15 cellular contexts compared by ENCODE assay signal in the genomic region with DNA sequence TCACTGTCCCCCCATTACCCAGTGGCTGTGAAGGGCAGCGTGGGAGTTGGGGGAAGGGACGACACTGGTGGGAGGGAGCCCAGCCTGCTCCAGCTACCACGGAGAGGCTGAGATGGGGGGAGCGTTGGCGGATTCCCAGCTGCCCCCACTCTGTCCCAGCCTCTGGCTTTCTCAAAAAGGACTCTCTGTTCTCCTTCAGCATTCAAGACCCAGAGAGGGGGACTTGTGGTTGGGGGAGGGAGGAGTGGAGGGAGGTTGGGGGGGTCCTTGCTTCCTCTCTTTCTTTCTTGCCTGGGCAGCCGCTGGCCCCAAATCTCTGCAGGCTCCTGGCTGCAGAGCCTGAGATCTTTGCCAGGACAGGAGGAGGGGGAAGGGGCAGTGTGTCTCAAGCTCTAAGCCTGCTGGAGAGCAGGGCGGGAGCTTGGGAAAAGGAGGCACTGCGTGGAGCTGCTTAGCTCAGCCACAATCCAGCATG. TPM values are rescaled to one million over a fixed set of nuclear protein-coding genes. Genes with fewer than 3 reads are reported as not detected.
DNase-seq lines count a peak whose midpoint lies in the region; ATAC-seq and TF ChIP-seq lines count a peak whose summit lies in the region.
"Had no signal": no experiment of that assay in that cellular context is flagged by ENCODE, and none has a peak within 500 bp of the region (broad histone marks: within the 10 kb centered on the region; RNA-seq: fewer than 3 reads in every experiment).

No MANE protein-coding gene starts in this region.

- no peaks in the 10 kb centered on the region for H3K9me3 Mint-ChIP-seq in nephron progenitor cell
- H3K9me3 Mint-ChIP-seq: activated CD4-positive, alpha-beta T cell treated with anti-CD3 and anti-CD28 coated beads, Interleukin-2, amount 10 ng/mL, durations not matched to agents 24 days and 14 days; activated naive CD8-positive, alpha-beta T cell treated with anti-CD3 and anti-CD28 coated beads for 36 hours; natural killer cell treated with Interleukin-12 subunit alpha and Interleukin-12 subunit beta and Interleukin-15 and Interleukin-18, amount 100 ng/mL, for 72 hours had no signal

- peak; percentile 67 for ATAC-seq in upper lobe of right lung
- ATAC-seq: natural killer cell treated with Interleukin-12 subunit alpha and Interleukin-12 subunit beta and Interleukin-15 and Interleukin-18, amount 100 ng/mL, for 72 hours had no signal

- H3K36me3 ChIP-seq in upper lobe of right lung (no peaks in the 10 kb centered on the region), OCI-LY7 (ENCODE audit: insufficient read depth, low read length) (no peaks in the 10 kb centered on the region)

- peaks cover 6% of the 10 kb centered on the region for H3K27me3 Mint-ChIP-seq in nephron progenitor cell (ENCODE audit: low read depth, poor library complexity)
- H3K27me3 Mint-ChIP-seq: activated naive CD8-positive, alpha-beta T cell treated with anti-CD3 and anti-CD28 coated beads for 36 hours had no signal

- H3K9me3 ChIP-seq in upper lobe of right lung (no peaks in the 10 kb centered on the region), OCI-LY7 (ENCODE audit: low read length) (no peaks in the 10 kb centered on the region)

- H3K36me3 Mint-ChIP-seq in nephron progenitor cell (ENCODE audit: low read depth), result peaks cover 5% of the 10 kb centered on the region
- H3K36me3 Mint-ChIP-seq: activated naive CD8-positive, alpha-beta T cell treated with anti-CD3 and anti-CD28 coated beads for 36 hours; natural killer cell treated with Interleukin-12 subunit alpha and Interleukin-12 subunit beta and Interleukin-15 and Interleukin-18, amount 100 ng/mL, for 72 hours had no signal

- H3K27me3 ChIP-seq in upper lobe of right lung, result no peaks in the 10 kb centered on the region

- H3K79me2 ChIP-seq in OCI-LY7 (ENCODE audit: insufficient read depth, low read depth, low read length), result no peaks in the 10 kb centered on the region

- DNase-seq in NCI-H82 (lab: John Stamatoyannopoulos, UW) (peak; percentile 65), NCI-H82 treated with DMSO at 0.1 percent for 48 hours (lab: John Stamatoyannopoulos, UW; ENCODE audit: unreplicated experiment) (no peak), fibroblast of the aortic adventitia (ENCODE audit: low read depth) (peak; percentile 68), nephron progenitor cell (no peak), upper lobe of right lung (no peak), ecto neural progenitor cell (ENCODE audit: low spot score) (no peak), SKM-1 (lab: John Stamatoyannopoulos, UW; ENCODE audit: unreplicated experiment) (no peak), OCI-LY7 (ENCODE audit: low spot score) (no peak)
- DNase-seq: activated CD4-positive, alpha-beta T cell treated with anti-CD3 and anti-CD28 coated beads, Interleukin-2, amount 10 ng/mL, durations not matched to agents 24 days and 14 days; activated naive CD8-positive, alpha-beta T cell treated with anti-CD3 and anti-CD28 coated beads for 36 hours; HCEC 1CT; NCI-H1105 had no signal

- no peaks in the 10 kb centered on the region for H4K20me1 ChIP-seq in OCI-LY7 (ENCODE audit: insufficient read depth, low read length)

- H3K4me2 ChIP-seq in OCI-LY7 (ENCODE audit: low read length), result no peak overlapping the region

- BruUV-seq in OCI-LY7 (replicated peaks; lab: Mats Ljungman, UMichigan), result no TSS peak

- H2AFZ ChIP-seq in OCI-LY7 (ENCODE audit: low read length), result no peak overlapping the region

- intact Hi-C loops in upper lobe of right lung (cut with DNase I), result no loop called here
- intact Hi-C loops in OCI-LY7 (cut with micrococcal nuclease; ENCODE audit: unreplicated experiment), result no loop called here

- no peak overlapping the region for H3K27ac ChIP-seq in upper lobe of right lung
- H3K27ac ChIP-seq in OCI-LY7 (ENCODE audit: low read depth, low read length, poor library complexity, severe bottlenecking), result no peak overlapping the region
- H3K27ac ChIP-seq: 22Rv1 had no signal

- no peaks in the 10 kb centered on the region for H3K9me2 ChIP-seq in OCI-LY7 (ENCODE audit: insufficient read depth, low read length)

- H3K4me1 ChIP-seq in upper lobe of right lung (no peaks in the 10 kb centered on the region), OCI-LY7 (ENCODE audit: insufficient read depth, low read length, poor library complexity, severe bottlenecking) (peaks cover 4% of the 10 kb centered on the region)

- TF ChIP-seq CTCF in fibroblast of the aortic adventitia (IDR thresholded peaks at IDR 0.05; ENCODE audit: insufficient read depth, low read length), result no peak
- no peak for TF ChIP-seq CTCF in nephron progenitor cell (IDR thresholded peaks at IDR 0.05)
- TF ChIP-seq CTCF in upper lobe of right lung (IDR thresholded peaks at IDR 0.05), result no peak
- no peak for TF ChIP-seq CTCF in OCI-LY7 (conservative IDR thresholded peaks at IDR 0.05; ENCODE audit: low read length)

- peaks cover 70% of the 10 kb centered on the region for H3K4me1 Mint-ChIP-seq in nephron progenitor cell
- H3K4me1 Mint-ChIP-seq: activated CD4-positive, alpha-beta T cell treated with anti-CD3 and anti-CD28 coated beads, Interleukin-2, amount 10 ng/mL, durations not matched to agents 24 days and 14 days; activated naive CD8-positive, alpha-beta T cell treated with anti-CD3 and anti-CD28 coated beads for 36 hours had no signal

- CTCF ChIA-PET in OCI-LY7 (lab: Charles Lee; ENCODE audit: unreplicated experiment), result interaction anchor here (0.6 kb wide), 1 partner anchor 48 kb away, joined by 3 read pairs; no protein-coding TSS in a partner anchor

- POLR2A ChIA-PET in OCI-LY7 (lab: Charles Lee), result interaction anchor here (0.6 kb wide), 1 partner anchor 36 kb away, joined by 3 read pairs; no protein-coding TSS in a partner anchor

- H3K27ac Mint-ChIP-seq in nephron progenitor cell, result no peak overlapping the region
- H3K27ac Mint-ChIP-seq: activated CD4-positive, alpha-beta T cell treated with anti-CD3 and anti-CD28 coated beads, Interleukin-2, amount 10 ng/mL, durations not matched to agents 24 days and 14 days; activated naive CD8-positive, alpha-beta T cell treated with anti-CD3 and anti-CD28 coated beads for 36 hours; natural killer cell treated with Interleukin-12 subunit alpha and Interleukin-12 subunit beta and Interleukin-15 and Interleukin-18, amount 100 ng/mL, for 72 hours had no signal

- peak overlapping the region; percentile 73 for H3K4me3 Mint-ChIP-seq in nephron progenitor cell
- H3K4me3 Mint-ChIP-seq: activated CD4-positive, alpha-beta T cell treated with anti-CD3 and anti-CD28 coated beads, Interleukin-2, amount 10 ng/mL, durations not matched to agents 24 days and 14 days; activated naive CD8-positive, alpha-beta T cell treated with anti-CD3 and anti-CD28 coated beads for 36 hours; natural killer cell treated with Interleukin-12 subunit alpha and Interleukin-12 subunit beta and Interleukin-15 and Interleukin-18, amount 100 ng/mL, for 72 hours had no signal

- H3K4me3 ChIP-seq in fibroblast of the aortic adventitia (ENCODE audit: low read depth, low read length) (no peak overlapping the region), upper lobe of right lung (no peak overlapping the region), OCI-LY7 (ENCODE audit: low read depth, low read length, poor library complexity, severe bottlenecking) (no peak overlapping the region)

RNA-seq across cellular contexts. Expression of a gene that starts 2.2 kb away (rescaled TPM):
- total RNA-seq in fibroblast of the aortic adventitia (ENCODE audit: low replicate concordance) (0.27 TPM in 1 of 2 replicates, not detected in the other), upper lobe of right lung (5.6 TPM), OCI-LY7 (2022) (not detected in 2 replicates)
- not detected in 2 replicates for total RNA-seq in OCI-LY7 (2014; rRNA removed; shearing (Covaris generic))
- total RNA-seq: activated CD4-positive, alpha-beta T cell treated with anti-CD3 and anti-CD28 coated beads, Interleukin-2, amount 10 ng/mL, durations not matched to agents 24 days and 14 days; activated naive CD8-positive, alpha-beta T cell treated with anti-CD3 and anti-CD28 coated beads for 36 hours; natural killer cell treated with Interleukin-12 subunit alpha and Interleukin-12 subunit beta and Interleukin-15 and Interleukin-18, amount 100 ng/mL, for 72 hours; RPMI7951 had no signal

RNA-seq across cellular contexts. Expression of a gene that starts 19.3 kb away (rescaled TPM):
- total RNA-seq in fibroblast of the aortic adventitia (ENCODE audit: low replicate concordance) (10.1 and 10.8 TPM in 2 replicates), upper lobe of right lung (37.5 TPM), OCI-LY7 (2022) (24.4 and 28.7 TPM in 2 replicates)
- total RNA-seq in OCI-LY7 (2014; rRNA removed; shearing (Covaris generic)), result 18.7 and 19.9 TPM in 2 replicates

RNA-seq across cellular contexts. Expression of a gene that starts 33.7 kb away (rescaled TPM):
- total RNA-seq in fibroblast of the aortic adventitia (ENCODE audit: low replicate concordance) (not detected in 2 replicates), upper lobe of right lung (0.96 TPM), OCI-LY7 (2022) (not detected in 2 replicates)
- total RNA-seq in OCI-LY7 (2014; rRNA removed; shearing (Covaris generic)), result not detected in 2 replicates
- total RNA-seq: activated CD4-positive, alpha-beta T cell treated with anti-CD3 and anti-CD28 coated beads, Interleukin-2, amount 10 ng/mL, durations not matched to agents 24 days and 14 days; activated naive CD8-positive, alpha-beta T cell treated with anti-CD3 and anti-CD28 coated beads for 36 hours; natural killer cell treated with Interleukin-12 subunit alpha and Interleukin-12 subunit beta and Interleukin-15 and Interleukin-18, amount 100 ng/mL, for 72 hours; RPMI7951 had no signal

RNA-seq across cellular contexts. Expression of a gene that starts 36.4 kb away (rescaled TPM):
- 0.08 TPM in 1 of 2 replicates, not detected in the other for total RNA-seq in fibroblast of the aortic adventitia (ENCODE audit: low replicate concordance)
- total RNA-seq in upper lobe of right lung, result not detected
- total RNA-seq in OCI-LY7 (2014; rRNA removed; shearing (Covaris generic)), result not detected in 2 replicates
- total RNA-seq in OCI-LY7 (2022), result not detected in 2 replicates
- total RNA-seq: activated CD4-positive, alpha-beta T cell treated with anti-CD3 and anti-CD28 coated beads, Interleukin-2, amount 10 ng/mL, durations not matched to agents 24 days and 14 days; natural killer cell treated with Interleukin-12 subunit alpha and Interleukin-12 subunit beta and Interleukin-15 and Interleukin-18, amount 100 ng/mL, for 72 hours; RPMI7951 had no signal

RNA-seq across cellular contexts. Expression of a gene that starts 47.8 kb away (rescaled TPM):
- not detected in 2 replicates for total RNA-seq in fibroblast of the aortic adventitia (ENCODE audit: low replicate concordance)
- not detected for total RNA-seq in upper lobe of right lung
- total RNA-seq in OCI-LY7 (2014; rRNA removed; shearing (Covaris generic)), result 0.33 TPM in 1 of 2 replicates, not detected in the other
- 0.15 and 0.29 TPM in 2 replicates for total RNA-seq in OCI-LY7 (2022)
- total RNA-seq: activated CD4-positive, alpha-beta T cell treated with anti-CD3 and anti-CD28 coated beads, Interleukin-2, amount 10 ng/mL, durations not matched to agents 24 days and 14 days; activated naive CD8-positive, alpha-beta T cell treated with anti-CD3 and anti-CD28 coated beads for 36 hours had no signal

Comparison
In these comparisons a context has a peak if more than half of its experiments do, and no peak if none do; other contexts are left out.
1. DNase-seq: peak in NCI-H82 (single experiment) and fibroblast of the aortic adventitia (single experiment); none in NCI-H82 treated with DMSO at 0.1 percent for 48 hours (single experiment), nephron progenitor cell (single experiment), upper lobe of right lung (single experiment), ecto neural progenitor cell (single experiment), SKM-1 (single experiment) and OCI-LY7 (single experiment).